Comparison of ENCODE assay signal across 13 cellular contexts in the genomic region with DNA sequence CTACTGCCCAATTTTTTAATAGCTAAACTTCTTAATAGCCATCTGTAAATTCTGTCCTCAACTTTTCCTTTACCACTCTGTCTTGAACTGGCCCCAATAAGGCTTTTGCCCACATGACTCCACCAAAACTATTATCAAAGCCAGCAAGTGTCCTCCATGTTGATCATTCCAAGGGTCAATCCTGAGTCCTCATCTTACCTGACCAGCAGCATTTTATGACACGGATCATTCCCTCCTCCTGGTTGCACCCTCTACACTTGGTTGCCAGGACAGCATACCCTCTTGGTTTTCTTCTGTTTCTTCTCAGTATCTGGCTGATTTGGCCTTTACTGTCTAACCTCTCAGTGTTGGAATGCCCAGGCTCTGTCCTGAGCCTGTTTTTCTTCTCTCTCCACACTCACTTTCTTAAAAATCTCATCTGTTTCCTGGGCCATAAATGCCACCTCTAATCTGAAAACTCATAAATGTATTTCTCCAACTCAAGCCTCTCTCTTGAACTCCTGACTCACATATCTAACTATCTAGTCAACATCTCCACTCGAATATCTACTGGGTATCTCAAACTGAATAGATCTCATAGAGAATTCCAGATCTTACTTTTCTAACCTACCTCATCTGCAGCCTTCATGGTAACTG.
"Had no signal": no experiment of that assay in that cellular context is flagged by ENCODE, and none has a peak within 500 bp of the region (broad histone marks: within the 10 kb centered on the region; RNA-seq: fewer than 3 reads in every experiment).

No MANE protein-coding gene starts in this region.

- H3K27me3 ChIP-seq: gastroesophageal sphincter, heart left ventricle, thyroid gland had no signal

- H3K4me1 ChIP-seq: left ventricle myocardium inferior, thyroid gland had no signal

- H3K9me3 ChIP-seq: gastroesophageal sphincter, heart left ventricle, left ventricle myocardium inferior, thyroid gland had no signal

- DNase-seq: activated CD4-positive, alpha-beta T cell treated with anti-CD3 and anti-CD28 coated beads for 4 hours; activated T-cell treated with anti-CD3 and anti-CD28 coated beads, Interleukin-2, amount 50 U/mL, for 1 hour; kidney; mammary epithelial cell; occipital lobe; retina; stimulated activated CD4-positive, alpha-beta T cell treated with anti-CD3 and anti-CD28 coated beads, Interleukin-2, amount 100 ng/mL, for 24 hours; stimulated activated naive CD4-positive, alpha-beta T cell treated with Interleukin-2 at 50 U/mL for 16 hours; thyroid gland had no signal

- H3K4me3 ChIP-seq: gastroesophageal sphincter, heart left ventricle, left ventricle myocardium inferior, thyroid gland had no signal

- H3K27ac ChIP-seq: gastroesophageal sphincter, thyroid gland had no signal

- ATAC-seq: WTC11 had no signal

- H3K36me3 ChIP-seq: gastroesophageal sphincter, heart left ventricle, left ventricle myocardium inferior, thyroid gland had no signal
